ENCODE assay signal across 1 cellular context in the genomic region with DNA sequence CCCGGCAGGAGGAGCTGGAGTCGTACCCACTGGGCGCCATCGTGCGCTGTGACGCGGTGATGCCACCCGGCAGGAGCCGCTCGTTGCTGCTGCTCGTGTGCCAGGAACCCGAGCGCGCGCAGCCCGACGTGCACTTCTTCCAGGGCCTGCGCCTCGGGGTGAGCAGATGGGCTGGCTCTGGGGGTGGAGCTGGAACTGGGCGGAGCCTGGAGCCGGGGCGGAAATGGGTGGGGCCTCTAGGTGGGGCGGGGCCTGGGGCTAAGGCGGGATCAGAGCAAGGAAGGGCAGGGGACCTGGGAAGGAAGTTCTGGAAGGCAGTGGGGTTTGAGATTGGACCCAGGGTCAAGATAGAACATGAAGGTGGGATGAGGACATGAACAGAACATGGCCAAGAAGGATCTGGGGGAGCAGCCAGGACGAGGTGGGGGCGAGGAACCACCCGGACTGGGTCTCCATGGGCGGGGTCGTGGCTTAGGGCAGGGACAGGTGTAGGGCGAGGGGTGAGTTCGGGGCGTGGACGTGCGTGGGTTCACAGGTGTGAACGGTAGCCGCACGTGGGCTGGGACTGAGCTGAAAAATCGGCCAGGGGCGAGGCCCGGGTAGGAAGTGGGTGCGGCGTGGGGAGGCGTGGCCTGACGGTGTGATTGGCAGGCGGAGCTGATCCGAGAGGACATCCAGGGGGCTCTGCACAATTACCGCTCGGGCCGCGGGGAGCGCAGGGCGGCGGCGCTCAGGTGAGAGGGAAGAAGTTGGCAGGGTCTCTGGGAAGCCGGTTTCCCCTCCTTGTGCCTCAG.
TF ChIP-seq lines count a peak whose summit lies in the region.

No MANE protein-coding gene starts in this region.

TF ChIP-seq in GM12878, 131 proteins besides CTCF, POLR2A, EP300 and RAD21:
- TF ChIP-seq HDGF (IDR thresholded peaks at IDR 0.05), result peak; percentile 91; the same call in 1 of the 2 replicates
- no peak for TF ChIP-seq MYC (IDR thresholded peaks at IDR 0.05; ENCODE audit: insufficient read depth, insufficient read length, insufficient replicate concordance, low read length, severe bottlenecking)
- TF ChIP-seq, protein P1, sequence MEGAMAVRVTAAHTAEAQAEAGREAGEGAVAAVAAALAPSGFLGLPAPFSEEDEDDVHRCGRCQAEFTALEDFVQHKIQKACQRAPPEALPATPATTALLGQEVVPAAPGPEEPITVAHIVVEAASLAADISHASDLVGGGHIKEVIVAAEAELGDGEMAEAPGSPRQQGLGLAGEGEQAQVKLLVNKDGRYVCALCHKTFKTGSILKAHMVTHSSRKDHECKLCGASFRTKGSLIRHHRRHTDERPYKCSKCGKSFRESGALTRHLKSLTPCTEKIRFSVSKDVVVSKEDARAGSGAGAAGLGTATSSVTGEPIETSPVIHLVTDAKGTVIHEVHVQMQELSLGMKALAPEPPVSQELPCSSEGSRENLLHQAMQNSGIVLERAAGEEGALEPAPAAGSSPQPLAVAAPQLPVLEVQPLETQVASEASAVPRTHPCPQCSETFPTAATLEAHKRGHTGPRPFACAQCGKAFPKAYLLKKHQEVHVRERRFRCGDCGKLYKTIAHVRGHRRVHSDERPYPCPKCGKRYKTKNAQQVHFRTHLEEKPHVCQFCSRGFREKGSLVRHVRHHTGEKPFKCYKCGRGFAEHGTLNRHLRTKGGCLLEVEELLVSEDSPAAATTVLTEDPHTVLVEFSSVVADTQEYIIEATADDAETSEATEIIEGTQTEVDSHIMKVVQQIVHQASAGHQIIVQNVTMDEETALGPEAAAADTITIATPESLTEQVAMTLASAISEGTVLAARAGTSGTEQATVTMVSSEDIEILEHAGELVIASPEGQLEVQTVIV (IDR thresholded peaks at IDR 0.05; ENCODE audit: borderline replicate concordance, partially characterized antibody), result peak; percentile 19
- no peak for TF ChIP-seq LARP7 (IDR thresholded peaks at IDR 0.05)
- no peak for TF ChIP-seq EGR1 (IDR thresholded peaks at IDR 0.05; ENCODE audit: borderline replicate concordance in 1 of 2, low read depth in 2 of 2, low read length in 2 of 2)
- no peak for TF ChIP-seq NR2C2 (IDR thresholded peaks at IDR 0.05; ENCODE audit: borderline replicate concordance, control insufficient read depth, insufficient read length, low read depth)
- 0 out of 2 replicates have a peak, but pooled peaks have one; percentile 16 for TF ChIP-seq MXI1 (IDR thresholded peaks at IDR 0.05; ENCODE audit: low read depth, low read length)
- TF ChIP-seq BHLHE40 (IDR thresholded peaks at IDR 0.05; ENCODE audit: borderline replicate concordance in 1 of 2, low read depth in 2 of 2, low read length in 1 of 2), result peak; percentile 24 to 44; a peak in 1 of 4 replicates
- no peak for TF ChIP-seq SUZ12 (IDR thresholded peaks at IDR 0.05; ENCODE audit: unreplicated experiment)
- TF ChIP-seq, protein P2, sequence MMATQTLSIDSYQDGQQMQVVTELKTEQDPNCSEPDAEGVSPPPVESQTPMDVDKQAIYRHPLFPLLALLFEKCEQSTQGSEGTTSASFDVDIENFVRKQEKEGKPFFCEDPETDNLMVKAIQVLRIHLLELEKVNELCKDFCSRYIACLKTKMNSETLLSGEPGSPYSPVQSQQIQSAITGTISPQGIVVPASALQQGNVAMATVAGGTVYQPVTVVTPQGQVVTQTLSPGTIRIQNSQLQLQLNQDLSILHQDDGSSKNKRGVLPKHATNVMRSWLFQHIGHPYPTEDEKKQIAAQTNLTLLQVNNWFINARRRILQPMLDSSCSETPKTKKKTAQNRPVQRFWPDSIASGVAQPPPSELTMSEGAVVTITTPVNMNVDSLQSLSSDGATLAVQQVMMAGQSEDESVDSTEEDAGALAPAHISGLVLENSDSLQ (IDR thresholded peaks at IDR 0.05), result peak; percentile 97
- TF ChIP-seq RELA (IDR thresholded peaks at IDR 0.05; ENCODE audit: borderline replicate concordance, partially characterized antibody), result no peak
- TF ChIP-seq BCL3 (IDR thresholded peaks at IDR 0.05; ENCODE audit: borderline replicate concordance, insufficient read depth, low read depth, low read length, poor library complexity, severe bottlenecking), result no peak
- TF ChIP-seq DPF2 (IDR thresholded peaks at IDR 0.05), result peak; percentile 46
- TF ChIP-seq ZNF687 (IDR thresholded peaks at IDR 0.05), result peak; percentile 74
- TF ChIP-seq, protein P3, sequence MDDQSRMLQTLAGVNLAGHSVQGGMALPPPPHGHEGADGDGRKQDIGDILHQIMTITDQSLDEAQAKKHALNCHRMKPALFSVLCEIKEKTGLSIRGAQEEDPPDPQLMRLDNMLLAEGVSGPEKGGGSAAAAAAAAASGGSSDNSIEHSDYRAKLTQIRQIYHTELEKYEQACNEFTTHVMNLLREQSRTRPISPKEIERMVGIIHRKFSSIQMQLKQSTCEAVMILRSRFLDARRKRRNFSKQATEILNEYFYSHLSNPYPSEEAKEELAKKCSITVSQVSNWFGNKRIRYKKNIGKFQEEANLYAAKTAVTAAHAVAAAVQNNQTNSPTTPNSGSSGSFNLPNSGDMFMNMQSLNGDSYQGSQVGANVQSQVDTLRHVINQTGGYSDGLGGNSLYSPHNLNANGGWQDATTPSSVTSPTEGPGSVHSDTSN (IDR thresholded peaks at IDR 0.05; ENCODE audit: insufficient replicate concordance, low read depth, low read length), result peak; percentile 94
- TF ChIP-seq, protein P4, sequence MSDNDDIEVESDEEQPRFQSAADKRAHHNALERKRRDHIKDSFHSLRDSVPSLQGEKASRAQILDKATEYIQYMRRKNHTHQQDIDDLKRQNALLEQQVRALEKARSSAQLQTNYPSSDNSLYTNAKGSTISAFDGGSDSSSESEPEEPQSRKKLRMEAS (IDR thresholded peaks at IDR 0.05; ENCODE audit: low read depth, low read length), result peak; percentile 59; the same call in 1 of the 2 replicates
- TF ChIP-seq SIX5 (IDR thresholded peaks at IDR 0.05; ENCODE audit: low read depth, low read length, severe bottlenecking), result no peak
- TF ChIP-seq TCF12 (IDR thresholded peaks at IDR 0.05; ENCODE audit: low read depth, low read length), result no peak
